Comparison of ENCODE assay signal across 4 cellular contexts in genomic region chr11:34896191-34896590, GRCh38. TPM values are rescaled to one million over a fixed set of nuclear protein-coding genes. Genes with fewer than 3 reads are reported as not detected.
A peak's percentile ranks its signal among the peaks of the same experiment; 100 is the strongest.
DNase-seq lines count a peak whose midpoint lies in the region; ATAC-seq, FAIRE-seq and TF ChIP-seq lines count a peak whose summit lies in the region.
"Not testable (repeated sequence)": the region's sequence is repeated elsewhere in the genome, so short reads cannot be mapped to it uniquely, and the experiment has no call there.

No MANE protein-coding gene starts in this region.

- FAIRE-seq in K562 (lab: Jason Lieb, UNC): not testable (repeated sequence)

- not testable (repeated sequence) for TF ChIP-seq POLR2A in K562 (conservative IDR thresholded peaks at IDR 0.05)

- H3K4me1 ChIP-seq in HEK293 (ENCODE audit: control insufficient read depth, insufficient read depth, low read length); K562 (replicated peaks in 1 of 2; ENCODE audit: control insufficient read depth in 2 of 2, insufficient read depth in 2 of 2, low read length in 2 of 2): not testable (repeated sequence)

- H3K9me3 Mint-ChIP-seq in endothelial cell (ENCODE audit: unreplicated experiment): peaks cover 15% of the 10 kb centered on the region
- H3K9me3 Mint-ChIP-seq in neural crest cell: peaks cover 16% of the 10 kb centered on the region

- H3K27me3 ChIP-seq in K562 (ENCODE audit: control insufficient read depth in 2 of 2, insufficient read depth in 2 of 2, low read length in 2 of 2): not testable (repeated sequence)

- H3K36me3 Mint-ChIP-seq in endothelial cell (ENCODE audit: low read depth, unreplicated experiment): peaks cover 27% of the 10 kb centered on the region
- peaks cover 45% of the 10 kb centered on the region for H3K36me3 Mint-ChIP-seq in neural crest cell (ENCODE audit: low read depth)

- CTCF ChIA-PET in HEK293 (lab: Yijun Ruan, JAX): interaction anchor here (4.8 kb wide), 1 partner anchor 310 kb away, joined by 34 read pairs; no protein-coding TSS in a partner anchor
- CTCF ChIA-PET in K562 (lab: Yijun Ruan, JAX; ENCODE audit: low intra/inter-chr PET ratio): not testable (repeated sequence)

- in situ Hi-C loops in K562 (cut with MboI): loop anchor here (10.0 kb wide), 1 partner anchor 531 kb away; no protein-coding TSS in a partner anchor

- H3K9ac ChIP-seq in K562 (ENCODE audit: insufficient read depth in 1 of 2, low read depth in 2 of 2, low read length in 2 of 2): not testable (repeated sequence)

- H3K4me3 Mint-ChIP-seq in endothelial cell (ENCODE audit: unreplicated experiment): peak overlapping the region; percentile 72
- H3K4me3 Mint-ChIP-seq in neural crest cell: not testable (repeated sequence)

- not testable (repeated sequence) for DNase-seq in K562 (ENCODE audit: extremely low read depth in 1 of 4, low spot score in 3 of 4); endothelial cell (ENCODE audit: low spot score); neural crest cell (ENCODE audit: low read depth, low spot score)

- not testable (repeated sequence) for H3K36me3 ChIP-seq in HEK293 (ENCODE audit: control insufficient read depth in 2 of 2, insufficient read depth in 1 of 2, low read length in 2 of 2)
- peaks cover 23% of the 10 kb centered on the region for H3K36me3 ChIP-seq in K562 (ENCODE audit: control insufficient read depth, insufficient read depth, low read length)

- H3K27ac ChIP-seq in HEK293 (ENCODE audit: extremely low read depth, low read depth, low read length); K562 (ENCODE audit: extremely low read depth, low read depth, low read length): not testable (repeated sequence)

- ATAC-seq in K562: not testable (repeated sequence)

- not testable (repeated sequence) for H2AFZ ChIP-seq in K562 (ENCODE audit: low read depth, low read length)

- POLR2A ChIA-PET in HEK293 (lab: Yijun Ruan, JAX); K562 (lab: Yijun Ruan, JAX): not testable (repeated sequence)

- H3K27me3 Mint-ChIP-seq in endothelial cell (ENCODE audit: unreplicated experiment); neural crest cell (ENCODE audit: low read depth): not testable (repeated sequence)

- WGBS in K562 (ENCODE audit: insufficient coverage, low coverage, missing lambda C conversion rate): 84% methylated on average over 2 of the region's 3 CpGs

- peaks cover 39% of the 10 kb centered on the region for H3K79me2 ChIP-seq in K562 (ENCODE audit: control insufficient read depth, insufficient read depth, low read length)

- not testable (repeated sequence) for H3K4me2 ChIP-seq in K562 (ENCODE audit: insufficient read depth, low read length)

- TF ChIP-seq EP300 in K562 (IDR thresholded peaks at IDR 0.05; ENCODE audit: low read length): not testable (repeated sequence)

- not testable (repeated sequence) for TF ChIP-seq RAD21 in K562 (CRISPR knock-in tag; conservative IDR thresholded peaks at IDR 0.05 in 1 of 2, IDR thresholded peaks at IDR 0.05 in 1 of 2)

- not testable (repeated sequence) for H3K9me1 ChIP-seq in K562 (ENCODE audit: control insufficient read depth, insufficient read depth, low read length)

- H3K9me3 ChIP-seq in HEK293 (ENCODE audit: control insufficient read depth, insufficient read depth, low read depth, low read length); K562 (replicated peaks; ENCODE audit: control insufficient read depth, insufficient read depth, low read depth, low read length): not testable (repeated sequence)

- H3K4me1 Mint-ChIP-seq in endothelial cell (ENCODE audit: unreplicated experiment); neural crest cell: not testable (repeated sequence)

- H3K4me3 ChIP-seq in HEK293 (ENCODE audit: low read depth, low read length); K562: not testable (repeated sequence)

- not testable (repeated sequence) for BruUV-seq in K562 (replicated peaks; lab: Mats Ljungman, UMichigan)

- intact Hi-C loops in K562 (cut with micrococcal nuclease): loop anchor here (5.0 to 10.0 kb wide), 2 partner anchors 539 to 721 kb away; partner anchors contain the start of gene ABTB2

- not testable (repeated sequence) for H3K27ac Mint-ChIP-seq in endothelial cell (ENCODE audit: unreplicated experiment)
- H3K27ac Mint-ChIP-seq in neural crest cell (ENCODE audit: unreplicated experiment): peak overlapping the region; percentile 43

- H4K20me1 ChIP-seq in K562 (replicated peaks; ENCODE audit: control insufficient read depth, insufficient read depth, low read length): not testable (repeated sequence)

- TF ChIP-seq CTCF in HEK293 (tag by site-specific recombination; IDR thresholded peaks at IDR 0.05); K562 (IDR thresholded peaks at IDR 0.05 in 2 of 3, conservative IDR thresholded peaks at IDR 0.05 in 1 of 3; ENCODE audit: insufficient read depth in 2 of 3, low read depth in 1 of 3, low read length in 3 of 3); endothelial cell (IDR thresholded peaks at IDR 0.05; ENCODE audit: unreplicated experiment); neural crest cell (conservative IDR thresholded peaks at IDR 0.05): not testable (repeated sequence)

TF ChIP-seq in HEK293, 187 proteins besides CTCF, POLR2A, EP300 and RAD21:
- TF ChIP-seq, protein P1, sequence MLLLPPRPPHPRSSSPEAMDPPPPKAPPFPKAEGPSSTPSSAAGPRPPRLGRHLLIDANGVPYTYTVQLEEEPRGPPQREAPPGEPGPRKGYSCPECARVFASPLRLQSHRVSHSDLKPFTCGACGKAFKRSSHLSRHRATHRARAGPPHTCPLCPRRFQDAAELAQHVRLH (tag by site-specific recombination; IDR thresholded peaks at IDR 0.05): 0 out of 2 replicates have a peak, but pooled peaks have one; percentile 28
- TF ChIP-seq ZNF146 (tag by site-specific recombination; IDR thresholded peaks at IDR 0.05): peak; percentile 84

TF ChIP-seq in K562, 482 proteins besides CTCF, POLR2A, EP300 and RAD21:
- TF ChIP-seq ZNF146 (CRISPR knock-in tag; IDR thresholded peaks at IDR 0.05; ENCODE audit: unreplicated experiment): peak; percentile 95
- TF ChIP-seq RBM25 (IDR thresholded peaks at IDR 0.05; ENCODE audit: low read depth, low read length, severe bottlenecking): peak; percentile 53
- TF ChIP-seq KDM1A (IDR thresholded peaks at IDR 0.05): peak; percentile 11 to 49; a peak in 1 of 4 replicates

RNA-seq across cellular contexts. Expression of gene APIP, which starts 20.0 kb away (rescaled TPM):
- 4.8 and 13.9 TPM in 2 replicates for total RNA-seq in K562 (2011; cell fraction: chromatin; rRNA removed; ENCODE audit: low replicate concordance)
- total RNA-seq in K562 (2011; cell fraction: nucleolus; rRNA removed): 3.8 and 5.9 TPM in 2 replicates
- 8.6 and 9.2 TPM in 2 replicates for total RNA-seq in K562 (2011; cell fraction: nucleoplasm; rRNA removed)
- total RNA-seq in K562 (2014; rRNA removed): 49.8 and 63.7 TPM in 2 replicates
- 91.4 and 96.8 TPM in 2 replicates for total RNA-seq in K562 (2014; rRNA removed; fragmentation: Illumina TruSeq; extraction: Trizol)
- 79.7 and 92.2 TPM in 2 replicates for total RNA-seq in K562 (2015; rRNA removed; fragmentation: Illumina TruSeq; extraction: Trizol)
- total RNA-seq in K562 (2021): 63.8 and 67.4 TPM in 2 replicates
- polyA plus RNA-seq in K562 (2011; rRNA removed): 49.5 and 65.7 TPM in 2 replicates
- polyA plus RNA-seq in K562 (2011; cell fraction: cytosol; rRNA removed): 15.0 and 31.1 TPM in 2 replicates
- polyA plus RNA-seq in K562 (2011; cell fraction: nucleus; rRNA removed): 15.0 and 26.2 TPM in 2 replicates
- 53.1 and 71.4 TPM in 2 replicates for polyA plus RNA-seq in K562 (2012)
- polyA plus RNA-seq in K562 (2014; fragmentation: Illumina TruSeq; extraction: Trizol): 66.0 and 76.7 TPM in 2 replicates
- polyA plus RNA-seq in K562 (2014; fragmentation: Nextera tagmentation; extraction: Ambion mirVana): 100 to 1,000 TPM; 100 to 110 TPM
- polyA plus RNA-seq in K562 (2014; rRNA removed): 80.3 and 82.8 TPM in 2 replicates
- polyA minus RNA-seq in K562 (2011; rRNA and poly(A)+ RNA removed): 32.2 and 38.1 TPM in 2 replicates
- polyA minus RNA-seq in K562 (2011; cell fraction: cytosol; rRNA and poly(A)+ RNA removed): 21.0 and 22.5 TPM in 2 replicates
- polyA minus RNA-seq in K562 (2011; cell fraction: nucleus; rRNA and poly(A)+ RNA removed): 4.8 and 8.4 TPM in 2 replicates
- 13.0 TPM for total RNA-seq in endothelial cell (ENCODE audit: unreplicated experiment)
- total RNA-seq in neural crest cell: 25.1 and 29.8 TPM in 2 replicates

RNA-seq across cellular contexts. Expression of gene PDHX, which starts 20.2 kb away (rescaled TPM):
- 20.9 and 58.2 TPM in 2 replicates for total RNA-seq in K562 (2011; cell fraction: chromatin; rRNA removed; ENCODE audit: low replicate concordance)
- total RNA-seq in K562 (2011; cell fraction: nucleolus; rRNA removed): 10.5 and 13.6 TPM in 2 replicates
- total RNA-seq in K562 (2011; cell fraction: nucleoplasm; rRNA removed): 13.7 and 14.1 TPM in 2 replicates
- 23.7 and 28.4 TPM in 2 replicates for total RNA-seq in K562 (2014; rRNA removed)
- total RNA-seq in K562 (2014; rRNA removed; fragmentation: Illumina TruSeq; extraction: Trizol): 41.3 and 47.6 TPM in 2 replicates
- total RNA-seq in K562 (2015; rRNA removed; fragmentation: Illumina TruSeq; extraction: Trizol): 38.5 and 38.9 TPM in 2 replicates
- 35.0 and 41.3 TPM in 2 replicates for total RNA-seq in K562 (2021)
- 27.5 and 32.9 TPM in 2 replicates for polyA plus RNA-seq in K562 (2011; rRNA removed)
- 14.9 and 23.2 TPM in 2 replicates for polyA plus RNA-seq in K562 (2011; cell fraction: cytosol; rRNA removed)
- 16.6 and 20.2 TPM in 2 replicates for polyA plus RNA-seq in K562 (2011; cell fraction: nucleus; rRNA removed)
- 25.6 and 31.6 TPM in 2 replicates for polyA plus RNA-seq in K562 (2012)
- 37.9 and 43.5 TPM in 2 replicates for polyA plus RNA-seq in K562 (2014; fragmentation: Illumina TruSeq; extraction: Trizol)
- polyA plus RNA-seq in K562 (2014; fragmentation: Nextera tagmentation; extraction: Ambion mirVana): 10 to 100 TPM; 20.8 to 31.2 TPM
- polyA plus RNA-seq in K562 (2014; rRNA removed): 21.6 and 24.0 TPM in 2 replicates
- polyA minus RNA-seq in K562 (2011; rRNA and poly(A)+ RNA removed): 54.1 and 64.9 TPM in 2 replicates
- 20.7 and 24.3 TPM in 2 replicates for polyA minus RNA-seq in K562 (2011; cell fraction: cytosol; rRNA and poly(A)+ RNA removed)
- polyA minus RNA-seq in K562 (2011; cell fraction: nucleus; rRNA and poly(A)+ RNA removed): 20.5 and 32.1 TPM in 2 replicates
- 31.8 TPM for total RNA-seq in endothelial cell (ENCODE audit: unreplicated experiment)
- total RNA-seq in neural crest cell: 32.6 and 38.6 TPM in 2 replicates
